Comparison of ENCODE assay signal across 11 cellular contexts in genomic region chr15:39362832-39363561, GRCh38.
A peak's percentile ranks its signal among the peaks of the same experiment; 100 is the strongest.
DNase-seq lines count a peak whose midpoint lies in the region; ATAC-seq, FAIRE-seq and TF ChIP-seq lines count a peak whose summit lies in the region.
"Had no signal": no experiment of that assay in that cellular context is flagged by ENCODE, and none has a peak within 500 bp of the region (broad histone marks: within the 10 kb centered on the region; RNA-seq: fewer than 3 reads in every experiment).

No MANE protein-coding gene starts in this region.

- no peak for TF ChIP-seq CTCF in retinal pigment epithelial cell (conservative IDR thresholded peaks at IDR 0.05; ENCODE audit: low read depth, low read length)

- DNase-seq in GM04504 (ENCODE audit: low read depth) (peak; percentile 55), NCI-H2171 (lab: John Stamatoyannopoulos, UW) (peak; percentile 87), retinal pigment epithelial cell (ENCODE audit: low read depth) (peak; percentile 96), kidney tubule cell (ENCODE audit: low spot score) (no peak), AML-193 (lab: John Stamatoyannopoulos, UW) (no peak)
- DNase-seq: kidney glomerular epithelial cell, NCI-H2081 treated with DMSO at 0.1 percent for 48 hours, pancreas had no signal

- TF ChIP-seq POLR2A in GM18505 (IDR thresholded peaks at IDR 0.05; ENCODE audit: borderline replicate concordance, extremely low read depth, insufficient read depth, insufficient read length): no peak

- peak; percentile 79 for FAIRE-seq in endometrium (lab: Jason Lieb, UNC)
- FAIRE-seq: pancreas had no signal

- ATAC-seq in HG03521 (IDR thresholded peaks at IDR 0.05; ENCODE audit: unreplicated experiment) (no peak), GM18505 (IDR thresholded peaks at IDR 0.05; ENCODE audit: unreplicated experiment) (no peak)
- ATAC-seq: pancreas had no signal

- H3K4me3 ChIP-seq in retinal pigment epithelial cell (ENCODE audit: low read length): no peak overlapping the region
- H3K4me3 ChIP-seq: pancreas had no signal

Comparison
In these comparisons a context has a peak if more than half of its experiments do, and no peak if none do; other contexts are left out.
1. DNase-seq: peak in GM04504 (single experiment), NCI-H2171 (single experiment) and retinal pigment epithelial cell (single experiment); none in kidney tubule cell (single experiment) and AML-193 (0 of 2).